8 cellular contexts compared by ENCODE assay signal in the genomic region with DNA sequence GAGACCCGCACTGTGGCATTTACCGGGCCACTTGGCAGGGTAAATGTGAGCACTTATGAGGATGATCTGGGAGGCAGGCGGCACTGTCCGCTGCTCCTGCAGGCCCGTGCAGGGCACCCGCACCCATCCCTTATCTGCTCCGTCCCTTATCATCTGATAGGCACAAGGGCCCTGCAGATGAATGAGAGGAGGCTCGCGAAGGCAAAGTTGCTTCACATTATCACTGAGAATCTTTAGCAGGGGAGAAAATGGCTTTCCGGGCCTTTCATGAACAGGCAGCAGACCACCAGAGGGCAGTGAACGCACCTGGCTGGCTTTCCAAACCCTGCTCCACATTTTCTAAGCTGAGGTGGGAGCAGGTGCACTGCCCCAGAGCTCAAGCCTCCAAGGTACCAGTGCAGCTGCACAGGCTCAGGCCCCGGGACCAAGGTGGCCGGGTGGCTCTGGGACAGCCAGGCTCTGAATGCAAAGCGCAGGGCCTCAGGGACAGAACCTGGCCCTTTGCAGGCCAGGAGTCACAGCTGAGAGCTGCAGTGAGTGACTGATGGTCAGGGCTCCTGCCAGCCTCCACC.
DNase-seq lines count a peak whose midpoint lies in the region; ATAC-seq and TF ChIP-seq lines count a peak whose summit lies in the region.

No MANE protein-coding gene starts in this region.

- ATAC-seq in GM21619 (IDR thresholded peaks at IDR 0.05; ENCODE audit: unreplicated experiment) = no peak
- no peak for ATAC-seq in GM18909 (IDR thresholded peaks at IDR 0.05; ENCODE audit: poor library complexity, unreplicated experiment)

- TF ChIP-seq CTCF in cardiac muscle cell (IDR thresholded peaks at IDR 0.05; ENCODE audit: low read depth, low read length) (peak; percentile 63), right atrium auricular region (IDR thresholded peaks at IDR 0.05) (peak in 1 of 2 donors; percentile 62), chondrocyte (IDR thresholded peaks at IDR 0.05) (peak; percentile 82), parathyroid adenoma (IDR thresholded peaks at IDR 0.05) (peak; percentile 32)

- no peaks in the 10 kb centered on the region for H3K4me1 Mint-ChIP-seq in chondrocyte (ENCODE audit: low read depth)

- no peak overlapping the region for H3K4me3 Mint-ChIP-seq in chondrocyte (ENCODE audit: unreplicated experiment)

- H3K27ac Mint-ChIP-seq in chondrocyte (ENCODE audit: unreplicated experiment) = no peak overlapping the region

- peaks cover 14% of the 10 kb centered on the region for H3K27me3 Mint-ChIP-seq in chondrocyte (ENCODE audit: low read depth)

- DNase-seq in cardiac muscle cell (ENCODE audit: low read depth in 1 of 2, low spot score in 1 of 2) = peak; percentile 35 to 71
- no peak for DNase-seq in right atrium auricular region (ENCODE audit: low spot score)
- DNase-seq in NCI-H2196 treated with DMSO at 0.1 percent for 48 hours (lab: John Stamatoyannopoulos, UW; ENCODE audit: unreplicated experiment) = peak; percentile 16
- DNase-seq in chondrocyte (ENCODE audit: low spot score) = peak; percentile 40
- DNase-seq in effector CD8-positive, alpha-beta T cell (lab: John Stamatoyannopoulos, UW) = no peak

- H3K27ac ChIP-seq in cardiac muscle cell (no peak overlapping the region), right atrium auricular region (no peak overlapping the region), parathyroid adenoma (no peak overlapping the region)

- no peaks in the 10 kb centered on the region for H3K27me3 ChIP-seq in cardiac muscle cell
- no peaks in the 10 kb centered on the region for H3K27me3 ChIP-seq in right atrium auricular region
- H3K27me3 ChIP-seq in parathyroid adenoma (ENCODE audit: control insufficient read depth, insufficient read depth, low read length) = no peaks in the 10 kb centered on the region

- H3K4me3 ChIP-seq in cardiac muscle cell (no peak overlapping the region), right atrium auricular region (no peak overlapping the region), parathyroid adenoma (ENCODE audit: low read depth, low read length) (no peak overlapping the region)

- no peaks in the 10 kb centered on the region for H3K36me3 ChIP-seq in cardiac muscle cell
- H3K36me3 ChIP-seq in right atrium auricular region = no peaks in the 10 kb centered on the region
- H3K36me3 ChIP-seq in parathyroid adenoma (ENCODE audit: control insufficient read depth, insufficient read depth, low read length) = no peaks in the 10 kb centered on the region

- H3K79me2 ChIP-seq in parathyroid adenoma = no peaks in the 10 kb centered on the region

- H3K4me2 ChIP-seq in parathyroid adenoma (ENCODE audit: low read length) = no peak overlapping the region

- H2AFZ ChIP-seq in parathyroid adenoma = peak overlapping the region; percentile 42

- no peaks in the 10 kb centered on the region for H3K9me3 Mint-ChIP-seq in chondrocyte (ENCODE audit: low read depth)

- no peak overlapping the region for H3K9ac ChIP-seq in parathyroid adenoma

- no peaks in the 10 kb centered on the region for H3K36me3 Mint-ChIP-seq in chondrocyte (ENCODE audit: low read depth)

- H3K9me3 ChIP-seq in cardiac muscle cell (ENCODE audit: low read depth) (no peaks in the 10 kb centered on the region), right atrium auricular region (no peaks in the 10 kb centered on the region), parathyroid adenoma (ENCODE audit: control insufficient read depth, low read length) (no peaks in the 10 kb centered on the region)

- H3K4me1 ChIP-seq in cardiac muscle cell (ENCODE audit: low read depth) (no peaks in the 10 kb centered on the region), right atrium auricular region (no peaks in the 10 kb centered on the region), parathyroid adenoma (no peaks in the 10 kb centered on the region)

Comparison
In these comparisons a context has a peak if more than half of its experiments do, and no peak if none do; other contexts are left out.
1. DNase-seq: peak in cardiac muscle cell (2 of 2), NCI-H2196 treated with DMSO at 0.1 percent for 48 hours (single experiment) and chondrocyte (single experiment); none in right atrium auricular region (single experiment) and effector CD8-positive, alpha-beta T cell (single experiment).